22 cellular contexts compared by ENCODE assay signal in genomic region chr7:132109768-132110167, GRCh38.
"Had no signal": no experiment of that assay in that cellular context is flagged by ENCODE, and none has a peak within 500 bp of the region (broad histone marks: within the 10 kb centered on the region; RNA-seq: fewer than 3 reads in every experiment).

No MANE protein-coding gene starts in this region.

- ATAC-seq: HepG2, Panc1, PC-3 had no signal

- H3K27ac ChIP-seq: RWPE1 had no signal

- DNase-seq: IMR-90, Karpas-422, KG1, MM.1S, NCI-H1092 treated with DMSO at 0.1 percent for 48 hours, NCI-H1436, NCI-H187, NCI-H2029, NCI-H2081 treated with DMSO at 0.1 percent for 48 hours, NCI-H226, NCI-H446, NCI-H510A, NCI-H524 treated with DMSO at 0.1 percent for 48 hours, NCI-H69, NCI-H774, PC-3, SHP77, SK-N-SH, SW 1271 had no signal

- H3K9me3 ChIP-seq: SK-N-SH had no signal
